2 cellular contexts compared by ENCODE assay signal in genomic region chr22:24523873-24524272, GRCh38.
TF ChIP-seq lines count a peak whose summit lies in the region.

No MANE protein-coding gene starts in this region.

TF ChIP-seq in liver, 16 proteins besides CTCF, POLR2A, EP300 and RAD21:
- no peak for TF ChIP-seq FOXA2 (IDR thresholded peaks at IDR 0.05)
- TF ChIP-seq HNF4G (IDR thresholded peaks at IDR 0.05), result no peak
- TF ChIP-seq EGR1 (IDR thresholded peaks at IDR 0.05; ENCODE audit: low read depth in 2 of 2), result no peak
- TF ChIP-seq REST (IDR thresholded peaks at IDR 0.05), result no peak
- TF ChIP-seq, protein P1, sequence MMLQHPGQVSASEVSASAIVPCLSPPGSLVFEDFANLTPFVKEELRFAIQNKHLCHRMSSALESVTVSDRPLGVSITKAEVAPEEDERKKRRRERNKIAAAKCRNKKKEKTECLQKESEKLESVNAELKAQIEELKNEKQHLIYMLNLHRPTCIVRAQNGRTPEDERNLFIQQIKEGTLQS (IDR thresholded peaks at IDR 0.05), result no peak
- no peak for TF ChIP-seq NR2F2 (IDR thresholded peaks at IDR 0.05)
- TF ChIP-seq JUND (IDR thresholded peaks at IDR 0.05), result no peak
- no peak for TF ChIP-seq HNF4A (conservative IDR thresholded peaks at IDR 0.05)
- no peak for TF ChIP-seq GABPA (IDR thresholded peaks at IDR 0.05 in 1 of 2, conservative IDR thresholded peaks at IDR 0.05 in 1 of 2)
- no peak for TF ChIP-seq YY1 (IDR thresholded peaks at IDR 0.05)
- no peak for TF ChIP-seq MAX (IDR thresholded peaks at IDR 0.05)
- TF ChIP-seq FOXA1 (IDR thresholded peaks at IDR 0.05), result no peak
- no peak for TF ChIP-seq TAF1 (conservative IDR thresholded peaks at IDR 0.05)
- no peak for TF ChIP-seq SP1 (IDR thresholded peaks at IDR 0.05)
- TF ChIP-seq, protein P2, sequence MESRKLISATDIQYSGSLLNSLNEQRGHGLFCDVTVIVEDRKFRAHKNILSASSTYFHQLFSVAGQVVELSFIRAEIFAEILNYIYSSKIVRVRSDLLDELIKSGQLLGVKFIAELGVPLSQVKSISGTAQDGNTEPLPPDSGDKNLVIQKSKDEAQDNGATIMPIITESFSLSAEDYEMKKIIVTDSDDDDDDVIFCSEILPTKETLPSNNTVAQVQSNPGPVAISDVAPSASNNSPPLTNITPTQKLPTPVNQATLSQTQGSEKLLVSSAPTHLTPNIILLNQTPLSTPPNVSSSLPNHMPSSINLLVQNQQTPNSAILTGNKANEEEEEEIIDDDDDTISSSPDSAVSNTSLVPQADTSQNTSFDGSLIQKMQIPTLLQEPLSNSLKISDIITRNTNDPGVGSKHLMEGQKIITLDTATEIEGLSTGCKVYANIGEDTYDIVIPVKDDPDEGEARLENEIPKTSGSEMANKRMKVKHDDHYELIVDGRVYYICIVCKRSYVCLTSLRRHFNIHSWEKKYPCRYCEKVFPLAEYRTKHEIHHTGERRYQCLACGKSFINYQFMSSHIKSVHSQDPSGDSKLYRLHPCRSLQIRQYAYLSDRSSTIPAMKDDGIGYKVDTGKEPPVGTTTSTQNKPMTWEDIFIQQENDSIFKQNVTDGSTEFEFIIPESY (IDR thresholded peaks at IDR 0.05), result no peak
- no peak for TF ChIP-seq RXRA (IDR thresholded peaks at IDR 0.05)

TF ChIP-seq in HepG2, 621 proteins besides CTCF, POLR2A, EP300 and RAD21:
- TF ChIP-seq PITX1 (CRISPR knock-in tag; IDR thresholded peaks at IDR 0.05) (no peak), ZNF609 (CRISPR knock-in tag; IDR thresholded peaks at IDR 0.05; ENCODE audit: borderline replicate concordance) (no peak), ZSCAN5A (CRISPR knock-in tag; IDR thresholded peaks at IDR 0.05; ENCODE audit: borderline replicate concordance) (no peak), ZBTB10 (CRISPR knock-in tag; IDR thresholded peaks at IDR 0.05; ENCODE audit: borderline replicate concordance) (no peak), ZFP91 (CRISPR knock-in tag; IDR thresholded peaks at IDR 0.05; ENCODE audit: borderline replicate concordance) (no peak), ZNF775 (CRISPR knock-in tag; IDR thresholded peaks at IDR 0.05; ENCODE audit: borderline replicate concordance) (no peak), ZNF800 (CRISPR knock-in tag; IDR thresholded peaks at IDR 0.05) (no peak)
- TF ChIP-seq, protein P3, sequence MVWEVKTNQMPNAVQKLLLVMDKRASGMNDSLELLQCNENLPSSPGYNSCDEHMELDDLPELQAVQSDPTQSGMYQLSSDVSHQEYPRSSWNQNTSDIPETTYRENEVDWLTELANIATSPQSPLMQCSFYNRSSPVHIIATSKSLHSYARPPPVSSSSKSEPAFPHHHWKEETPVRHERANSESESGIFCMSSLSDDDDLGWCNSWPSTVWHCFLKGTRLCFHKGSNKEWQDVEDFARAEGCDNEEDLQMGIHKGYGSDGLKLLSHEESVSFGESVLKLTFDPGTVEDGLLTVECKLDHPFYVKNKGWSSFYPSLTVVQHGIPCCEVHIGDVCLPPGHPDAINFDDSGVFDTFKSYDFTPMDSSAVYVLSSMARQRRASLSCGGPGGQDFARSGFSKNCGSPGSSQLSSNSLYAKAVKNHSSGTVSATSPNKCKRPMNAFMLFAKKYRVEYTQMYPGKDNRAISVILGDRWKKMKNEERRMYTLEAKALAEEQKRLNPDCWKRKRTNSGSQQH (CRISPR knock-in tag; IDR thresholded peaks at IDR 0.05; ENCODE audit: low read depth), result no peak
- TF ChIP-seq, protein P4, sequence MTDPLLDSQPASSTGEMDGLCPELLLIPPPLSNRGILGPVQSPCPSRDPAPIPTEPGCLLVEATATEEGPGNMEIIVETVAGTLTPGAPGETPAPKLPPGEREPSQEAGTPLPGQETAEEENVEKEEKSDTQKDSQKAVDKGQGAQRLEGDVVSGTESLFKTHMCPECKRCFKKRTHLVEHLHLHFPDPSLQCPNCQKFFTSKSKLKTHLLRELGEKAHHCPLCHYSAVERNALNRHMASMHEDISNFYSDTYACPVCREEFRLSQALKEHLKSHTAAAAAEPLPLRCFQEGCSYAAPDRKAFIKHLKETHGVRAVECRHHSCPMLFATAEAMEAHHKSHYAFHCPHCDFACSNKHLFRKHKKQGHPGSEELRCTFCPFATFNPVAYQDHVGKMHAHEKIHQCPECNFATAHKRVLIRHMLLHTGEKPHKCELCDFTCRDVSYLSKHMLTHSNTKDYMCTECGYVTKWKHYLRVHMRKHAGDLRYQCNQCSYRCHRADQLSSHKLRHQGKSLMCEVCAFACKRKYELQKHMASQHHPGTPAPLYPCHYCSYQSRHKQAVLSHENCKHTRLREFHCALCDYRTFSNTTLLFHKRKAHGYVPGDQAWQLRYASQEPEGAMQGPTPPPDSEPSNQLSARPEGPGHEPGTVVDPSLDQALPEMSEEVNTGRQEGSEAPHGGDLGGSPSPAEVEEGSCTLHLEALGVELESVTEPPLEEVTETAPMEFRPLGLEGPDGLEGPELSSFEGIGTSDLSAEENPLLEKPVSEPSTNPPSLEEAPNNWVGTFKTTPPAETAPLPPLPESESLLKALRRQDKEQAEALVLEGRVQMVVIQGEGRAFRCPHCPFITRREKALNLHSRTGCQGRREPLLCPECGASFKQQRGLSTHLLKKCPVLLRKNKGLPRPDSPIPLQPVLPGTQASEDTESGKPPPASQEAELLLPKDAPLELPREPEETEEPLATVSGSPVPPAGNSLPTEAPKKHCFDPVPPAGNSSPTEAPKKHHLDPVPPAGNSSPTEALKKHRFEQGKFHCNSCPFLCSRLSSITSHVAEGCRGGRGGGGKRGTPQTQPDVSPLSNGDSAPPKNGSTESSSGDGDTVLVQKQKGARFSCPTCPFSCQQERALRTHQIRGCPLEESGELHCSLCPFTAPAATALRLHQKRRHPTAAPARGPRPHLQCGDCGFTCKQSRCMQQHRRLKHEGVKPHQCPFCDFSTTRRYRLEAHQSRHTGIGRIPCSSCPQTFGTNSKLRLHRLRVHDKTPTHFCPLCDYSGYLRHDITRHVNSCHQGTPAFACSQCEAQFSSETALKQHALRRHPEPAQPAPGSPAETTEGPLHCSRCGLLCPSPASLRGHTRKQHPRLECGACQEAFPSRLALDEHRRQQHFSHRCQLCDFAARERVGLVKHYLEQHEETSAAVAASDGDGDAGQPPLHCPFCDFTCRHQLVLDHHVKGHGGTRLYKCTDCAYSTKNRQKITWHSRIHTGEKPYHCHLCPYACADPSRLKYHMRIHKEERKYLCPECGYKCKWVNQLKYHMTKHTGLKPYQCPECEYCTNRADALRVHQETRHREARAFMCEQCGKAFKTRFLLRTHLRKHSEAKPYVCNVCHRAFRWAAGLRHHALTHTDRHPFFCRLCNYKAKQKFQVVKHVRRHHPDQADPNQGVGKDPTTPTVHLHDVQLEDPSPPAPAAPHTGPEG (CRISPR knock-in tag; IDR thresholded peaks at IDR 0.05), result no peak
